Comparison of ENCODE assay signal across 8 cellular contexts in genomic region chr20:1225729-1226313, GRCh38. TPM values are rescaled to one million over a fixed set of nuclear protein-coding genes. Genes with fewer than 3 reads are reported as not detected.
DNase-seq lines count a peak whose midpoint lies in the region; ATAC-seq and TF ChIP-seq lines count a peak whose summit lies in the region.

Gene RAD21L1 (plus strand): TSS chr20:1226044. CDS start chr20:1228454, 2,410 bp downstream.

- H3K9me3 Mint-ChIP-seq in CD14-positive monocyte (peaks cover 3 to 36% (median 15%) of the 10 kb centered on the region in 7 donors), glutamatergic neuron (ENCODE audit: unreplicated experiment) (peaks cover 3% of the 10 kb centered on the region)
- peaks cover 0 to 5% of the 10 kb centered on the region in 2 donors for H3K9me3 Mint-ChIP-seq in activated naive CD4-positive, alpha-beta T cell treated with anti-CD3 and anti-CD28 coated beads, Interleukin-2, amount 50 U/mL, for 72 hours

- peak within 1 kb of the TSS; percentile 75 for H3K9ac ChIP-seq in SK-N-MC (ENCODE audit: insufficient read length)

- H4K20me1 ChIP-seq in osteoblast (ENCODE audit: insufficient read depth, low read length) = no peaks in the 10 kb centered on the region

- no peaks in the 10 kb centered on the region for H3K36me3 ChIP-seq in SK-N-MC (ENCODE audit: insufficient read depth, low read length)
- H3K36me3 ChIP-seq in osteoblast (ENCODE audit: insufficient read depth, low read length) = no peaks in the 10 kb centered on the region
- H3K36me3 ChIP-seq in suprapubic skin = no peaks in the 10 kb centered on the region

- peaks cover 38 to 63% (median 42%) of the 10 kb centered on the region in 3 donors for H3K27me3 Mint-ChIP-seq in CD14-positive monocyte (ENCODE audit: low read depth in 3 of 3)
- no peaks in the 10 kb centered on the region for H3K27me3 Mint-ChIP-seq in glutamatergic neuron (ENCODE audit: unreplicated experiment)

- 0% methylated on average over 1 of the region's 66 CpGs for WGBS in suprapubic skin

- peak within 1 kb of the TSS; percentile 92 for H3K4me2 ChIP-seq in osteoblast (ENCODE audit: insufficient read depth, low read length)

- no peak within 1 kb of the TSS for H3K27ac Mint-ChIP-seq in CD14-positive monocyte
- H3K27ac Mint-ChIP-seq in activated naive CD4-positive, alpha-beta T cell treated with anti-CD3 and anti-CD28 coated beads, Interleukin-2, amount 50 U/mL, for 72 hours = peak within 1 kb of the TSS; percentile 29 to 44
- peak within 1 kb of the TSS; percentile 28 for H3K27ac Mint-ChIP-seq in glutamatergic neuron (ENCODE audit: unreplicated experiment)

- H3K36me3 Mint-ChIP-seq in CD14-positive monocyte (peaks cover 0 to 2% of the 10 kb centered on the region in 2 donors), glutamatergic neuron (ENCODE audit: unreplicated experiment) (peaks cover 4% of the 10 kb centered on the region)
- no peaks in the 10 kb centered on the region for H3K36me3 Mint-ChIP-seq in activated naive CD4-positive, alpha-beta T cell treated with anti-CD3 and anti-CD28 coated beads, Interleukin-2, amount 50 U/mL, for 72 hours

- H3K9me3 ChIP-seq in SK-N-MC (ENCODE audit: low read depth, low read length) = no peaks in the 10 kb centered on the region
- H3K9me3 ChIP-seq in osteoblast (ENCODE audit: low read depth, low read length) = no peaks in the 10 kb centered on the region
- no peaks in the 10 kb centered on the region for H3K9me3 ChIP-seq in suprapubic skin

- no peaks in the 10 kb centered on the region for H3K79me2 ChIP-seq in osteoblast (ENCODE audit: insufficient read depth, low read length)

- intact Hi-C loops in CD14-positive monocyte (cut with micrococcal nuclease) = no loop called here

- H3K4me3 ChIP-seq in HFF-Myc (replicated peaks; ENCODE audit: low read depth, low read length) (peak within 1 kb of the TSS; percentile 54), SK-N-MC (peak within 1 kb of the TSS; percentile 83), osteoblast (ENCODE audit: insufficient read depth, low read length) (peak within 1 kb of the TSS; percentile 74), suprapubic skin (peak within 1 kb of the TSS; percentile 74)

- TF ChIP-seq CTCF in CD14-positive monocyte (IDR thresholded peaks at IDR 0.05) = no peak
- TF ChIP-seq CTCF in HFF-Myc (IDR thresholded peaks at IDR 0.05; ENCODE audit: low read depth, low read length, missing control alignments) = no peak
- TF ChIP-seq CTCF in glutamatergic neuron (IDR thresholded peaks at IDR 0.05; ENCODE audit: partially characterized antibody, unreplicated experiment) = no peak
- TF ChIP-seq CTCF in osteoblast (IDR thresholded peaks at IDR 0.05; ENCODE audit: extremely low read depth, low read depth, low read length) = no peak
- TF ChIP-seq CTCF in suprapubic skin (IDR thresholded peaks at IDR 0.05) = no peak

- peak within 1 kb of the TSS; percentile 84 for H2AFZ ChIP-seq in osteoblast (ENCODE audit: low read length)

- no peak for TF ChIP-seq POLR2A in suprapubic skin (IDR thresholded peaks at IDR 0.05)

- peak within 1 kb of the TSS; percentile 36; the same call in 1 of the 2 replicates for H3K27ac ChIP-seq in SK-N-MC
- H3K27ac ChIP-seq in osteoblast (ENCODE audit: low read depth, low read length) = no peak within 1 kb of the TSS
- no peak within 1 kb of the TSS for H3K27ac ChIP-seq in suprapubic skin

- ATAC-seq in activated naive CD4-positive, alpha-beta T cell treated with anti-CD3 and anti-CD28 coated beads, Interleukin-2, amount 50 U/mL, for 72 hours = peak; percentile 80 to 83
- ATAC-seq in HG03342 (IDR thresholded peaks at IDR 0.05; ENCODE audit: unreplicated experiment) = no peak

- H3K4me1 ChIP-seq in osteoblast (ENCODE audit: insufficient read depth, low read length) = peaks cover 8% of the 10 kb centered on the region
- H3K4me1 ChIP-seq in suprapubic skin = peaks cover 18% of the 10 kb centered on the region

- DNase-seq in CD14-positive monocyte (ENCODE audit: low spot score) (peak; percentile 75), HFF-Myc (ENCODE audit: extremely low read depth, low read depth) (no peak), SK-N-MC (ENCODE audit: low read depth, low spot score) (no peak), glutamatergic neuron (peak; percentile 92), osteoblast (ENCODE audit: insufficient read length, low spot score, missing footprints) (peak; percentile 96), suprapubic skin (ENCODE audit: low spot score in 2 of 2) (peak; percentile 84 to 89)
- peak; percentile 69 to 73 for DNase-seq in activated naive CD4-positive, alpha-beta T cell treated with anti-CD3 and anti-CD28 coated beads, Interleukin-2, amount 50 U/mL, for 72 hours (ENCODE audit: low spot score in 2 of 2)

- no peak for TF ChIP-seq EP300 in suprapubic skin (IDR thresholded peaks at IDR 0.05)

- peaks cover 16% of the 10 kb centered on the region for H3K4me1 Mint-ChIP-seq in CD14-positive monocyte
- peaks cover 2% of the 10 kb centered on the region for H3K4me1 Mint-ChIP-seq in glutamatergic neuron (ENCODE audit: low read depth, unreplicated experiment)

- H3K4me3 Mint-ChIP-seq in CD14-positive monocyte (peak within 1 kb of the TSS; percentile 70 to 87), glutamatergic neuron (ENCODE audit: unreplicated experiment) (peak within 1 kb of the TSS; percentile 88)

- peaks cover 37% of the 10 kb centered on the region for H3K27me3 ChIP-seq in osteoblast (ENCODE audit: insufficient read depth, low read length)
- H3K27me3 ChIP-seq in suprapubic skin = peaks cover 46% of the 10 kb centered on the region

RNA-seq across cellular contexts. Expression of gene RAD21L1, which starts in this region (rescaled TPM):
- not detected for polyA plus RNA-seq in CD14-positive monocyte
- under 1 TPM; 0.25 to 0.47 TPM for total RNA-seq in activated naive CD4-positive, alpha-beta T cell treated with anti-CD3 and anti-CD28 coated beads, Interleukin-2, amount 50 U/mL, for 72 hours
- total RNA-seq in glutamatergic neuron (ENCODE audit: unreplicated experiment) (not detected), osteoblast (not detected in 2 replicates), suprapubic skin (under 1 TPM in 1 of 4 donors, not detected in 3; 0.34 TPM)

Comparison
In these comparisons a context has a peak if more than half of its experiments do, and no peak if none do; other contexts are left out.
1. Peak in DNase-seq in CD14-positive monocyte; RNA of the gene not detected or under 1 TPM.
2. Peak in DNase-seq and ATAC-seq in activated naive CD4-positive, alpha-beta T cell treated with anti-CD3 and anti-CD28 coated beads, Interleukin-2, amount 50 U/mL, for 72 hours; RNA of the gene not detected or under 1 TPM.
3. Peak in DNase-seq in glutamatergic neuron; RNA of the gene not detected or under 1 TPM.
4. Peak in DNase-seq, H3K4me3 ChIP-seq and H3K4me2 ChIP-seq in osteoblast; RNA of the gene not detected or under 1 TPM.
5. Peak in DNase-seq and H3K4me3 ChIP-seq in suprapubic skin; RNA of the gene not detected or under 1 TPM.
6. H3K27ac Mint-ChIP-seq: peak in activated naive CD4-positive, alpha-beta T cell treated with anti-CD3 and anti-CD28 coated beads, Interleukin-2, amount 50 U/mL, for 72 hours (2 of 2) and glutamatergic neuron (single experiment); none in CD14-positive monocyte (0 of 7).
7. Peak in every context shown above with its lines, with median percentiles within 50 percentile points of each other: H3K4me3 ChIP-seq.